In genomic region chr13:29937836-29938235, GRCh38 we compare ENCODE assay signal across 13 cellular contexts.
DNase-seq lines count a peak whose midpoint lies in the region; ATAC-seq and TF ChIP-seq lines count a peak whose summit lies in the region.
"Had no signal": no experiment of that assay in that cellular context is flagged by ENCODE, and none has a peak within 500 bp of the region (broad histone marks: within the 10 kb centered on the region; RNA-seq: fewer than 3 reads in every experiment).

No MANE protein-coding gene starts in this region.

- H3K9ac ChIP-seq in Karpas-422 (ENCODE audit: low read length), result no peak overlapping the region

- no peaks in the 10 kb centered on the region for H3K9me2 ChIP-seq in Karpas-422 (replicated peaks; ENCODE audit: insufficient read depth, low read length)

- in situ Hi-C loops in gastrocnemius medialis (cut with MboI; ENCODE audit: low sequenced_read_pairs in 4 of 4), result no loop called here

- H3K9me3 ChIP-seq in Karpas-422 (ENCODE audit: low read length) (no peaks in the 10 kb centered on the region), gastrocnemius medialis (no peaks in the 10 kb centered on the region)
- H3K9me3 ChIP-seq: esophagus squamous epithelium had no signal

- H3K4me1 Mint-ChIP-seq in central memory CD8-positive, alpha-beta T cell, result peaks cover 49% of the 10 kb centered on the region

- H3K27me3 Mint-ChIP-seq in central memory CD8-positive, alpha-beta T cell, result no peaks in the 10 kb centered on the region

- ATAC-seq in central memory CD8-positive, alpha-beta T cell (replicated peaks; ENCODE audit: extremely low read depth, poor library complexity, severe bottlenecking), result no peak
- no peak for ATAC-seq in gastrocnemius medialis

- H3K9me3 Mint-ChIP-seq in central memory CD8-positive, alpha-beta T cell, result no peaks in the 10 kb centered on the region

- TF ChIP-seq CTCF in gastrocnemius medialis (IDR thresholded peaks at IDR 0.05 in 4 of 5, conservative IDR thresholded peaks at IDR 0.05 in 1 of 5), result no peak

- H3K4me3 Mint-ChIP-seq in central memory CD8-positive, alpha-beta T cell, result peak overlapping the region; percentile 23

- H3K27me3 ChIP-seq in Karpas-422 (ENCODE audit: low read length) (no peaks in the 10 kb centered on the region), gastrocnemius medialis (no peaks in the 10 kb centered on the region)

- H3K4me1 ChIP-seq in Karpas-422 (ENCODE audit: low read length) (no peaks in the 10 kb centered on the region), gastrocnemius medialis (no peaks in the 10 kb centered on the region)

- H2AFZ ChIP-seq in Karpas-422 (ENCODE audit: low read length), result no peak overlapping the region
- H2AFZ ChIP-seq: PC-9 had no signal

- H4K20me1 ChIP-seq in Karpas-422 (ENCODE audit: insufficient read depth, low read depth, low read length), result no peaks in the 10 kb centered on the region

- H3K4me2 ChIP-seq in Karpas-422 (ENCODE audit: low read depth, low read length, poor library complexity, severe bottlenecking), result no peak overlapping the region
- H3K4me2 ChIP-seq: PC-9 had no signal

- intact Hi-C loops in gastrocnemius medialis (cut with DNase I; ENCODE audit: low total_unique reads), result no loop called here

- TF ChIP-seq POLR2A in gastrocnemius medialis (IDR thresholded peaks at IDR 0.05), result no peak

- DNase-seq in DMS 273 treated with DMSO at 0.1 percent for 48 hours (lab: John Stamatoyannopoulos, UW) (peak; percentile 44), NCI-H1694 treated with DMSO at 0.1 percent for 48 hours (lab: John Stamatoyannopoulos, UW) (peak; percentile 77), AML-193 (lab: John Stamatoyannopoulos, UW) (no peak), Karpas-422 (no peak), gastrocnemius medialis (no peak)
- DNase-seq in activated CD4-positive, alpha-beta T cell treated with anti-CD3 and anti-CD28 coated beads, Interleukin-2, amount 50 U/mL, for 4 hours, result peak; percentile 30 to 34
- DNase-seq in central memory CD8-positive, alpha-beta T cell (ENCODE audit: low spot score in 2 of 2), result no peak
- DNase-seq: COR-L47, esophagus squamous epithelium, GOT3, midbrain, NCI-H1092 treated with DMSO at 0.1 percent for 48 hours had no signal

- H3K4me3 ChIP-seq in Karpas-422 (ENCODE audit: low read length) (no peak overlapping the region), gastrocnemius medialis (no peak overlapping the region)
- H3K4me3 ChIP-seq: esophagus squamous epithelium, PC-9 had no signal

- H3K36me3 Mint-ChIP-seq in central memory CD8-positive, alpha-beta T cell (ENCODE audit: insufficient read depth), result peaks cover 4% of the 10 kb centered on the region

- H3K36me3 ChIP-seq in Karpas-422 (ENCODE audit: insufficient read depth, low read length) (no peaks in the 10 kb centered on the region), gastrocnemius medialis (no peaks in the 10 kb centered on the region)
- H3K36me3 ChIP-seq: esophagus squamous epithelium had no signal

- no peaks in the 10 kb centered on the region for H3K79me2 ChIP-seq in Karpas-422 (ENCODE audit: low read length)

- peak overlapping the region; percentile 94 for H3K27ac Mint-ChIP-seq in central memory CD8-positive, alpha-beta T cell (ENCODE audit: low read depth)

- no peak overlapping the region for H3K27ac ChIP-seq in Karpas-422 (ENCODE audit: low read length)
- H3K27ac ChIP-seq in gastrocnemius medialis, result no peak overlapping the region
- H3K27ac ChIP-seq: esophagus squamous epithelium, PC-9 had no signal

Comparison
In these comparisons a context has a peak if more than half of its experiments do, and no peak if none do; other contexts are left out.
1. DNase-seq: peak in DMS 273 treated with DMSO at 0.1 percent for 48 hours (single experiment), NCI-H1694 treated with DMSO at 0.1 percent for 48 hours (single experiment) and activated CD4-positive, alpha-beta T cell treated with anti-CD3 and anti-CD28 coated beads, Interleukin-2, amount 50 U/mL, for 4 hours (2 of 2); none in central memory CD8-positive, alpha-beta T cell (0 of 2), AML-193 (0 of 2), Karpas-422 (single experiment) and gastrocnemius medialis (0 of 2).